ENCODE assay signal across 17 cellular contexts in genomic region chr1:154492115-154492514, GRCh38. TPM values are rescaled to one million over a fixed set of nuclear protein-coding genes. Genes with fewer than 3 reads are reported as not detected.
DNase-seq lines count a peak whose midpoint lies in the region; ATAC-seq and TF ChIP-seq lines count a peak whose summit lies in the region.
"Had no signal": no experiment of that assay in that cellular context is flagged by ENCODE, and none has a peak within 500 bp of the region (broad histone marks: within the 10 kb centered on the region; RNA-seq: fewer than 3 reads in every experiment).

No MANE protein-coding gene starts in this region.

- H3K36me3 ChIP-seq in OCI-LY3 (replicated peaks; ENCODE audit: low read depth, low read length) (no peaks in the 10 kb centered on the region), mesendoderm (ENCODE audit: control insufficient read depth, insufficient read depth, low read length) (no peaks in the 10 kb centered on the region), vagina (no peaks in the 10 kb centered on the region)
- H3K36me3 ChIP-seq: WERI-Rb-1 had no signal

- H3K9ac ChIP-seq in OCI-LY3 (ENCODE audit: low read length) (no peak overlapping the region), mesendoderm (ENCODE audit: low read length) (no peak overlapping the region)

- H3K27me3 ChIP-seq in OCI-LY3 (ENCODE audit: low read depth, low read length) (peaks cover 14% of the 10 kb centered on the region), mesendoderm (ENCODE audit: insufficient read depth, low read length, poor library complexity) (no peaks in the 10 kb centered on the region), vagina (no peaks in the 10 kb centered on the region)

- H2AK5ac ChIP-seq in mesendoderm (ENCODE audit: low read length) = no peak overlapping the region

- DNase-seq in stimulated activated naive CD8-positive, alpha-beta T cell treated with anti-CD3 and anti-CD28 coated beads, Interleukin-15, amount 100 ng/mL, for 72 hours = no peak
- no peak for DNase-seq in stimulated activated naive CD8-positive, alpha-beta T cell treated with anti-CD3 and anti-CD28 coated beads, Interleukin-15, Interleukin-2, amounts not matched to agents 100 U/mL and 50 U/mL, for 24 hours
- DNase-seq in mesendoderm (no peak), vagina (ENCODE audit: extremely low spot score in 2 of 2) (no peak), NCI-H2227 treated with DMSO at 0.1 percent for 48 hours (lab: John Stamatoyannopoulos, UW) (no peak)
- DNase-seq: activated effector memory CD4-positive, alpha-beta T cell treated with Interleukin-2 at 50 U/mL for 16 hours; NCI-H187 treated with DMSO at 0.1 percent for 48 hours; NCI-H510A; occipital lobe; small intestine; WERI-Rb-1 had no signal

- no peaks in the 10 kb centered on the region for H3K79me2 ChIP-seq in OCI-LY3 (ENCODE audit: low read length)
- H3K79me2 ChIP-seq in mesendoderm (ENCODE audit: control insufficient read depth, insufficient read depth, low read length) = no peaks in the 10 kb centered on the region

- no peak overlapping the region for H2BK120ac ChIP-seq in mesendoderm (ENCODE audit: low read depth, low read length)

- no peak for TF ChIP-seq POLR2A in vagina (IDR thresholded peaks at IDR 0.05)

- no peak overlapping the region for H3K18ac ChIP-seq in mesendoderm (ENCODE audit: low read length)

- peaks cover 20% of the 10 kb centered on the region for H3K27me3 Mint-ChIP-seq in stimulated activated naive CD8-positive, alpha-beta T cell treated with anti-CD3 and anti-CD28 coated beads, Interleukin-15, amount 100 ng/mL, for 72 hours

- no peak overlapping the region for H2AFZ ChIP-seq in OCI-LY3 (ENCODE audit: low read depth, low read length)

- H3K27ac ChIP-seq in OCI-LY3 (ENCODE audit: low read length) (no peak overlapping the region), mesendoderm (ENCODE audit: low read depth, low read length) (no peak overlapping the region), vagina (peak overlapping the region; percentile 37)
- H3K27ac ChIP-seq: WERI-Rb-1 had no signal

- no peak overlapping the region for H2BK15ac ChIP-seq in mesendoderm (replicated peaks; ENCODE audit: low read depth)

- no peak overlapping the region for H2BK5ac ChIP-seq in mesendoderm (ENCODE audit: low read length)

- intact Hi-C loops in vagina (cut with DNase I) = no loop called here

- H3K9me3 Mint-ChIP-seq in stimulated activated naive CD8-positive, alpha-beta T cell treated with anti-CD3 and anti-CD28 coated beads, Interleukin-15, amount 100 ng/mL, for 72 hours = no peaks in the 10 kb centered on the region
- H3K9me3 Mint-ChIP-seq: stimulated activated naive CD8-positive, alpha-beta T cell treated with anti-CD3 and anti-CD28 coated beads, Interleukin-15, Interleukin-2, amounts not matched to agents 100 ng/mL and 50 ng/mL, for 24 hours had no signal

- no peak overlapping the region for H4K8ac ChIP-seq in mesendoderm (ENCODE audit: low read depth, low read length)

- H3K56ac ChIP-seq in mesendoderm (ENCODE audit: low read length) = peak overlapping the region; percentile 10

- ATAC-seq in stimulated activated naive CD8-positive, alpha-beta T cell treated with anti-CD3 and anti-CD28 coated beads, Interleukin-15, amount 100 ng/mL, for 72 hours = peak; percentile 39
- no peak for ATAC-seq in stimulated activated naive CD8-positive, alpha-beta T cell treated with anti-CD3 and anti-CD28 coated beads, Interleukin-15, Interleukin-2, amounts not matched to agents 100 U/mL and 50 U/mL, for 24 hours
- ATAC-seq in GM21528 (IDR thresholded peaks at IDR 0.05; ENCODE audit: low FRiP score, unreplicated experiment) = no peak
- ATAC-seq in GM19324 (IDR thresholded peaks at IDR 0.05; ENCODE audit: low FRiP score, unreplicated experiment) = no peak

- no peaks in the 10 kb centered on the region for H4K20me1 ChIP-seq in OCI-LY3 (ENCODE audit: insufficient read depth, low read length)

- H3K9me3 ChIP-seq in OCI-LY3 (ENCODE audit: insufficient read depth, low read length) (no peaks in the 10 kb centered on the region), vagina (no peaks in the 10 kb centered on the region)

- no peak overlapping the region for H3K4me3 ChIP-seq in OCI-LY3 (ENCODE audit: low read length)
- H3K4me3 ChIP-seq in mesendoderm (ENCODE audit: low read length) = no peak overlapping the region
- no peak overlapping the region for H3K4me3 ChIP-seq in vagina

- H3K4ac ChIP-seq in mesendoderm (ENCODE audit: low read depth, low read length) = no peak overlapping the region

- H3K4me1 ChIP-seq in OCI-LY3 (ENCODE audit: low read length) (peaks cover 33% of the 10 kb centered on the region), mesendoderm (ENCODE audit: control insufficient read depth, low read depth, low read length) (peaks cover 6% of the 10 kb centered on the region), vagina (no peaks in the 10 kb centered on the region)

- H3K4me1 Mint-ChIP-seq in stimulated activated naive CD8-positive, alpha-beta T cell treated with anti-CD3 and anti-CD28 coated beads, Interleukin-15, amount 100 ng/mL, for 72 hours = peaks cover 32% of the 10 kb centered on the region

- H3K23ac ChIP-seq in mesendoderm (ENCODE audit: low read length) = no peak overlapping the region

- H3K4me2 ChIP-seq in OCI-LY3 (ENCODE audit: low read length) (peak overlapping the region; percentile 6; the same call in 1 of the 2 replicates), mesendoderm (ENCODE audit: low read length) (no peak overlapping the region)

- WGBS in mesendoderm (ENCODE audit: extremely low coverage, insufficient coverage, low lambda C conversion rate) = no CpG with 5 or more reads among the region's 4 CpGs

- H3K27ac Mint-ChIP-seq in stimulated activated naive CD8-positive, alpha-beta T cell treated with anti-CD3 and anti-CD28 coated beads, Interleukin-15, amount 100 ng/mL, for 72 hours = no peak overlapping the region
- H3K27ac Mint-ChIP-seq: stimulated activated naive CD8-positive, alpha-beta T cell treated with anti-CD3 and anti-CD28 coated beads, Interleukin-15, Interleukin-2, amounts not matched to agents 100 ng/mL and 50 ng/mL, for 24 hours had no signal

- no peak overlapping the region for H4K5ac ChIP-seq in mesendoderm (ENCODE audit: low read length)

- no peak overlapping the region for H3K4me3 Mint-ChIP-seq in stimulated activated naive CD8-positive, alpha-beta T cell treated with anti-CD3 and anti-CD28 coated beads, Interleukin-15, amount 100 ng/mL, for 72 hours
- H3K4me3 Mint-ChIP-seq: stimulated activated naive CD8-positive, alpha-beta T cell treated with anti-CD3 and anti-CD28 coated beads, Interleukin-15, Interleukin-2, amounts not matched to agents 100 ng/mL and 50 ng/mL, for 24 hours had no signal

- no peaks in the 10 kb centered on the region for H3K79me1 ChIP-seq in mesendoderm (ENCODE audit: low read length)

- no peak for TF ChIP-seq CTCF in OCI-LY3 (IDR thresholded peaks at IDR 0.05; ENCODE audit: low read depth, low read length)
- TF ChIP-seq CTCF in vagina (IDR thresholded peaks at IDR 0.05) = no peak

RNA-seq across cellular contexts. Expression of gene TDRD10, which starts 9.9 kb away (rescaled TPM):
- 0.07 TPM for polyA plus RNA-seq in mesendoderm (2013, experiment 1 of 2)
- 0.10 TPM for polyA plus RNA-seq in mesendoderm (2013, experiment 2 of 2)
- total RNA-seq in vagina = 4.9 TPM
- total RNA-seq: activated CD8-positive, alpha-beta memory T cell treated with anti-CD3 and anti-CD28 coated beads for 36 hours; H4 had no signal

RNA-seq across cellular contexts. Expression of gene SHE, which starts 10.1 kb away (rescaled TPM):
- 0.17 TPM for polyA plus RNA-seq in mesendoderm (2013, experiment 1 of 2)
- polyA plus RNA-seq in mesendoderm (2013, experiment 2 of 2) = 0.14 TPM
- total RNA-seq in vagina = 23.8 TPM
- total RNA-seq: activated CD8-positive, alpha-beta memory T cell treated with anti-CD3 and anti-CD28 coated beads for 36 hours; H4 had no signal
